10 cellular contexts compared by ENCODE assay signal in genomic region chr12:88242161-88242925, GRCh38.
A peak's percentile ranks its signal among the peaks of the same experiment; 100 is the strongest.
DNase-seq lines count a peak whose midpoint lies in the region; ATAC-seq and TF ChIP-seq lines count a peak whose summit lies in the region.
"Had no signal": no experiment of that assay in that cellular context is flagged by ENCODE, and none has a peak within 500 bp of the region (broad histone marks: within the 10 kb centered on the region; RNA-seq: fewer than 3 reads in every experiment).

No MANE protein-coding gene starts in this region.

- no peak overlapping the region for H2BK5ac ChIP-seq in neuronal stem cell (ENCODE audit: low read length)

- no peak for TF ChIP-seq CTCF in BJ (IDR thresholded peaks at IDR 0.05; ENCODE audit: insufficient read depth, low read depth, low read length)
- no peak for TF ChIP-seq CTCF in kidney epithelial cell (IDR thresholded peaks at IDR 0.05; ENCODE audit: insufficient read depth, low read length, poor library complexity, severe bottlenecking)

- H4K8ac ChIP-seq in neuronal stem cell (ENCODE audit: low read depth, low read length): no peak overlapping the region

- H3K36me3 ChIP-seq in BJ (ENCODE audit: control insufficient read depth, insufficient read depth, low read length) (no peaks in the 10 kb centered on the region), kidney epithelial cell (ENCODE audit: control insufficient read depth, insufficient read depth, low read length) (no peaks in the 10 kb centered on the region), H7 (replicated peaks; ENCODE audit: control insufficient read depth, insufficient read depth, low read length) (no peaks in the 10 kb centered on the region), neuronal stem cell (replicated peaks in 1 of 2; ENCODE audit: control insufficient read depth in 2 of 2, insufficient read depth in 2 of 2, low read length in 2 of 2) (no peaks in the 10 kb centered on the region)
- H3K36me3 ChIP-seq: pancreas had no signal

- no peak overlapping the region for H4K91ac ChIP-seq in neuronal stem cell (ENCODE audit: low read depth, low read length, poor library complexity)

- no peak overlapping the region for H3K14ac ChIP-seq in neuronal stem cell (ENCODE audit: low read length)

- H3K23ac ChIP-seq in neuronal stem cell (ENCODE audit: low read depth, low read length, poor library complexity): no peak overlapping the region

- peaks cover 6% of the 10 kb centered on the region for H3K36me3 Mint-ChIP-seq in activated T-helper 17 cell treated with anti-CD3 and anti-CD28 coated beads, Interleukin-2, amount 50 U/mL, for 72 hours (ENCODE audit: low read depth)

- H3K79me1 ChIP-seq in neuronal stem cell (ENCODE audit: low read depth, low read length): no peaks in the 10 kb centered on the region

- H3K27me3 ChIP-seq in BJ (ENCODE audit: control insufficient read depth, insufficient read depth, low read length): no peaks in the 10 kb centered on the region
- H3K27me3 ChIP-seq in kidney epithelial cell (ENCODE audit: control insufficient read depth, insufficient read depth, low read length): no peaks in the 10 kb centered on the region
- no peaks in the 10 kb centered on the region for H3K27me3 ChIP-seq in H7 (ENCODE audit: control insufficient read depth, insufficient read depth, low read length)
- H3K27me3 ChIP-seq in neuronal stem cell (ENCODE audit: control insufficient read depth in 3 of 3, insufficient read depth in 3 of 3, low read depth in 1 of 3, low read length in 3 of 3): no peaks in the 10 kb centered on the region
- H3K27me3 ChIP-seq: pancreas had no signal

- DNase-seq in BJ (ENCODE audit: low read depth) (peak; percentile 90), kidney epithelial cell (ENCODE audit: low read depth) (peak; percentile 92), H7 (no peak), NCI-H2171 treated with DMSO at 0.1 percent for 48 hours (lab: John Stamatoyannopoulos, UW) (no peak), neuronal stem cell (ENCODE audit: low spot score) (no peak)
- DNase-seq: activated CD4-positive, alpha-beta T cell treated with anti-CD3 and anti-CD28 coated beads, Interleukin-2, amount 50 U/mL, for 4 hours; pancreas had no signal

- WGBS in neuronal stem cell (ENCODE audit: extremely low coverage in 2 of 2, insufficient read length in 2 of 2, insufficient replicate concordance in 1 of 2), 2 donors: no CpG with 5 or more reads among the region's 2 CpGs

- no peak overlapping the region for H2AFZ ChIP-seq in neuronal stem cell (ENCODE audit: low read length)

- no peaks in the 10 kb centered on the region for H3K9me3 ChIP-seq in neuronal stem cell (replicated peaks in 1 of 2; ENCODE audit: control insufficient read depth in 2 of 2, insufficient read depth in 1 of 2, low read depth in 1 of 2, low read length in 2 of 2)
- H3K9me3 ChIP-seq: pancreas had no signal

- peaks cover 4% of the 10 kb centered on the region for H3K9me3 Mint-ChIP-seq in activated T-helper 17 cell treated with anti-CD3 and anti-CD28 coated beads, Interleukin-2, amount 50 U/mL, for 72 hours

- H3K4me3 ChIP-seq in BJ (ENCODE audit: low read depth, low read length) (no peak overlapping the region), kidney epithelial cell (ENCODE audit: low read depth, low read length) (no peak overlapping the region), H7 (ENCODE audit: insufficient read depth, low read depth, low read length) (no peak overlapping the region), neuronal stem cell (ENCODE audit: low read length in 2 of 2) (no peak overlapping the region)
- H3K4me3 ChIP-seq: pancreas had no signal

- POLR2A ChIA-PET in BJ (lab: Charles Lee): no interaction called here

- peak overlapping the region; percentile 94 for H3K27ac Mint-ChIP-seq in activated T-helper 17 cell treated with anti-CD3 and anti-CD28 coated beads, Interleukin-2, amount 50 U/mL, for 72 hours

- H3K4ac ChIP-seq in neuronal stem cell (ENCODE audit: low read length): no peak overlapping the region

- H2BK12ac ChIP-seq in neuronal stem cell (ENCODE audit: low read length): no peak overlapping the region

- H2BK120ac ChIP-seq in neuronal stem cell (ENCODE audit: low read depth, low read length): no peak overlapping the region

- ATAC-seq in HG02642 (IDR thresholded peaks at IDR 0.05; ENCODE audit: poor library complexity, unreplicated experiment) (peak; percentile 51), HG03457 (IDR thresholded peaks at IDR 0.05; ENCODE audit: unreplicated experiment) (no peak)
- ATAC-seq in activated T-helper 17 cell treated with anti-CD3 and anti-CD28 coated beads, Interleukin-2, amount 50 U/mL, for 72 hours (replicated peaks): peak; percentile 94

- no peak overlapping the region for H3K27ac ChIP-seq in neuronal stem cell (replicated peaks; ENCODE audit: low read length)
- H3K27ac ChIP-seq: pancreas had no signal

- no peak overlapping the region for H3K18ac ChIP-seq in neuronal stem cell (ENCODE audit: low read length)

- H3K4me3 Mint-ChIP-seq in activated T-helper 17 cell treated with anti-CD3 and anti-CD28 coated beads, Interleukin-2, amount 50 U/mL, for 72 hours: peak overlapping the region; percentile 60

- H3K4me2 ChIP-seq in neuronal stem cell (ENCODE audit: insufficient read depth, low read length, poor library complexity, severe bottlenecking): no peak overlapping the region

- no peak overlapping the region for H2AK5ac ChIP-seq in neuronal stem cell (ENCODE audit: low read depth, low read length)

- CTCF ChIA-PET in BJ (lab: Yijun Ruan, JAX): no interaction called here

- no peaks in the 10 kb centered on the region for H3K4me1 ChIP-seq in neuronal stem cell (ENCODE audit: control insufficient read depth in 2 of 2, insufficient read depth in 1 of 2, low read depth in 1 of 2, low read length in 2 of 2)
- H3K4me1 ChIP-seq: pancreas had no signal

- no peak overlapping the region for H3K9ac ChIP-seq in neuronal stem cell (ENCODE audit: low read depth, low read length, poor library complexity)

- peaks cover 7% of the 10 kb centered on the region for H3K27me3 Mint-ChIP-seq in activated T-helper 17 cell treated with anti-CD3 and anti-CD28 coated beads, Interleukin-2, amount 50 U/mL, for 72 hours

- no peak overlapping the region for H2BK15ac ChIP-seq in neuronal stem cell (ENCODE audit: low read length)

- H3K4me1 Mint-ChIP-seq in activated T-helper 17 cell treated with anti-CD3 and anti-CD28 coated beads, Interleukin-2, amount 50 U/mL, for 72 hours: peaks cover 20% of the 10 kb centered on the region

Comparison
In these comparisons a context has a peak if more than half of its experiments do, and no peak if none do; other contexts are left out.
1. DNase-seq: peak in BJ (single experiment) and kidney epithelial cell (single experiment); none in H7 (single experiment), NCI-H2171 treated with DMSO at 0.1 percent for 48 hours (single experiment) and neuronal stem cell (single experiment).